In genomic region chr20:21125849-21126840, GRCh38 we compare ENCODE assay signal across 8 cellular contexts. TPM values are rescaled to one million over a fixed set of nuclear protein-coding genes. Genes with fewer than 3 reads are reported as not detected.
A peak's percentile ranks its signal among the peaks of the same experiment; 100 is the strongest.
DNase-seq lines count a peak whose midpoint lies in the region; ATAC-seq and TF ChIP-seq lines count a peak whose summit lies in the region.

A gene with protein sequence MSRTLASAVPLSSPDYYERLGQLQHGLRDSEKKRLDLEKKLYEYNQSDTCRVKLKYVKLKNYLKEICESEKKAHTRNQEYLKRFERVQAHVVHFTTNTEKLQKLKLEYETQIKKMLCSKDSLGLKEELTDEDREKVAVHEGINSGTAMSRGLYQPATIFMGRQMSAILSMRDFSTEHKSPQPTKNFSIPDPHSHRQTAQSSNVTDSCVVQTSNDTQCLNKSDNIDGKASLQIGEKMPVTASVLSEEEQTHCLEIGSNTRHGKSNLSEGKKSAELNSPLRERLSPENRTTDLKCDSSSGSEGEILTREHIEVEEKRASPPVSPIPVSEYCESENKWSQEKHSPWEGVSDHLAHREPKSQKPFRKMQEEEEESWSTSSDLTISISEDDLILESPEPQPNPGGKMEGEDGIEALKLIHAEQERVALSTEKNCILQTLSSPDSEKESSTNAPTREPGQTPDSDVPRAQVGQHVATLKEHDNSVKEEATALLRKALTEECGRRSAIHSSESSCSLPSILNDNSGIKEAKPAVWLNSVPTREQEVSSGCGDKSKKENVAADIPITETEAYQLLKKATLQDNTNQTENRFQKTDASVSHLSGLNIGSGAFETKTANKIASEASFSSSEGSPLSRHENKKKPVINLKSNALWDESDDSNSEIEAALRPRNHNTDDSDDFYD (plus strand): TSS chr20:21126082. CDS start chr20:21126116, 34 bp downstream.

- peaks cover 4% of the 10 kb centered on the region for H3K27me3 Mint-ChIP-seq in CD4-positive, alpha-beta T cell
- peaks cover 3% of the 10 kb centered on the region for H3K27me3 Mint-ChIP-seq in activated CD4-positive, alpha-beta memory T cell treated with anti-CD3 and anti-CD28 coated beads for 36 hours

- peaks cover 32% of the 10 kb centered on the region for H3K4me1 Mint-ChIP-seq in CD4-positive, alpha-beta T cell (ENCODE audit: low read depth)
- H3K4me1 Mint-ChIP-seq in activated CD4-positive, alpha-beta memory T cell treated with anti-CD3 and anti-CD28 coated beads for 36 hours (ENCODE audit: low read depth) = peaks cover 18% of the 10 kb centered on the region

- intact Hi-C loops in CD4-positive, alpha-beta T cell (cut with DNase I, micrococcal nuclease) = loop anchor here (2.0 to 10.0 kb wide), 5 partner anchors 23 to 1074 kb away; partner anchors contain the start of genes XRN2 (in 2 of the 2), CFAP61 (in 1 of the 2), CRNKL1 (in 1 of the 2) and RALGAPA2 (in 1 of the 2)
- intact Hi-C loops in activated CD4-positive, alpha-beta memory T cell treated with anti-CD3 and anti-CD28 coated beads for 36 hours (cut with micrococcal nuclease) = loop anchor here (1.0 to 5.0 kb wide), 5 partner anchors 26 to 434 kb away; partner anchors contain the start of genes RALGAPA2 and XRN2

- CTCF ChIA-PET in CD4-positive, alpha-beta T cell (lab: Charles Lee) = interaction anchor here (0.8 to 1.6 kb wide), 5 partner anchors 19 to 422 kb away, joined by 3 to 7 read pairs (median 5); no protein-coding TSS in a partner anchor
- CTCF ChIA-PET in activated CD4-positive, alpha-beta memory T cell treated with anti-CD3 and anti-CD28 coated beads for 36 hours (lab: Charles Lee) = interaction anchor here (0.6 to 2.1 kb wide), 8 partner anchors 11 to 446 kb away, joined by 3 to 11 read pairs (median 4); no protein-coding TSS in a partner anchor

- H3K4me3 Mint-ChIP-seq in CD4-positive, alpha-beta T cell = peak within 1 kb of the TSS; percentile 88
- peak within 1 kb of the TSS; percentile 81 for H3K4me3 Mint-ChIP-seq in activated CD4-positive, alpha-beta memory T cell treated with anti-CD3 and anti-CD28 coated beads for 36 hours

- H3K4me3 ChIP-seq in duodenal mucosa (ENCODE audit: low read depth in 1 of 2, low read length in 2 of 2) (peak within 1 kb of the TSS; percentile 91 to 95), lung (peak within 1 kb of the TSS; percentile 66)

- H3K36me3 ChIP-seq in duodenal mucosa (ENCODE audit: control insufficient read depth in 1 of 2, insufficient read depth in 2 of 2, low read length in 2 of 2) (peaks cover 0 to 4% of the 10 kb centered on the region in 2 donors), lung (ENCODE audit: control insufficient read depth in 2 of 2, insufficient read depth in 2 of 2, low read length in 2 of 2) (no peaks in the 10 kb centered on the region)

- H3K9me3 Mint-ChIP-seq in CD4-positive, alpha-beta T cell = no peaks in the 10 kb centered on the region
- no peaks in the 10 kb centered on the region for H3K9me3 Mint-ChIP-seq in activated CD4-positive, alpha-beta memory T cell treated with anti-CD3 and anti-CD28 coated beads for 36 hours

- WGBS in lung, 2 donors = 1 to 2% methylated on average over 41 to 73 of the region's 73 CpGs

- peak; percentile 93 for ATAC-seq in CD4-positive, alpha-beta T cell (ENCODE audit: poor library complexity)
- ATAC-seq in GM19438 (IDR thresholded peaks at IDR 0.05; ENCODE audit: low read depth, unreplicated experiment) = peak; percentile 96
- peak; percentile 68 for ATAC-seq in HG03575 (IDR thresholded peaks at IDR 0.05; ENCODE audit: extremely low read depth, insufficient number of reproducible peaks, low FRiP score, unreplicated experiment)
- peak; percentile 100 for ATAC-seq in lung (ENCODE audit: insufficient read depth, low FRiP score)

- peak within 1 kb of the TSS; percentile 74 for H3K27ac Mint-ChIP-seq in CD4-positive, alpha-beta T cell
- peak within 1 kb of the TSS; percentile 69 for H3K27ac Mint-ChIP-seq in activated CD4-positive, alpha-beta memory T cell treated with anti-CD3 and anti-CD28 coated beads for 36 hours

- H3K27me3 ChIP-seq in CD4-positive, alpha-beta T cell (ENCODE audit: control insufficient read depth, insufficient read depth, low read length) = no peaks in the 10 kb centered on the region
- H3K27me3 ChIP-seq in duodenal mucosa (ENCODE audit: control insufficient read depth in 1 of 2, insufficient read depth in 2 of 2, low read length in 2 of 2) (no peaks in the 10 kb centered on the region), lung (ENCODE audit: control insufficient read depth, insufficient read depth) (no peaks in the 10 kb centered on the region)

- peak; percentile 91 to 99 (median 97) for DNase-seq in CD4-positive, alpha-beta T cell
- DNase-seq in NCI-H82 (lab: John Stamatoyannopoulos, UW) (peak; percentile 95), lung (ENCODE audit: low spot score) (peak; percentile 97)
- peak; percentile 98 for DNase-seq in activated CD4-positive, alpha-beta memory T cell treated with anti-CD3 and anti-CD28 coated beads for 36 hours
- peak; percentile 96 to 97 (median 96) for DNase-seq in stimulated activated CD4-positive, alpha-beta T cell treated with anti-CD3 and anti-CD28 coated beads, TNF-alpha, amount 100 ng/mL, for 4 hours (ENCODE audit: low read depth in 3 of 3)

- peak within 1 kb of the TSS; percentile 76 to 90 for H3K9ac ChIP-seq in duodenal mucosa (ENCODE audit: low read depth in 1 of 2, low read length in 2 of 2)

- POLR2A ChIA-PET in CD4-positive, alpha-beta T cell (lab: Charles Lee) = interaction anchor here (0.9 to 2.3 kb wide), 8 partner anchors 10 to 413 kb away, joined by 3 to 15 read pairs (median 4); partner anchors contain the start of gene XRN2
- POLR2A ChIA-PET in activated CD4-positive, alpha-beta memory T cell treated with anti-CD3 and anti-CD28 coated beads for 36 hours (lab: Charles Lee) = interaction anchor here (0.7 to 1.7 kb wide), 4 partner anchors 18 to 23 kb away, joined by 3 read pairs; no protein-coding TSS in a partner anchor

- peak; percentile 24 for TF ChIP-seq CTCF in CD4-positive, alpha-beta T cell (IDR thresholded peaks at IDR 0.05)
- peak; percentile 24 for TF ChIP-seq CTCF in lung (IDR thresholded peaks at IDR 0.05; ENCODE audit: control extremely low read depth, extremely low read depth)

- peaks cover 16% of the 10 kb centered on the region for H3K36me3 Mint-ChIP-seq in CD4-positive, alpha-beta T cell (ENCODE audit: low read depth)
- no peaks in the 10 kb centered on the region for H3K36me3 Mint-ChIP-seq in activated CD4-positive, alpha-beta memory T cell treated with anti-CD3 and anti-CD28 coated beads for 36 hours

- H3K9me3 ChIP-seq in CD4-positive, alpha-beta T cell (ENCODE audit: control insufficient read depth, low read length) = no peaks in the 10 kb centered on the region
- H3K9me3 ChIP-seq in duodenal mucosa (ENCODE audit: control insufficient read depth in 1 of 2, low read length in 2 of 2) (no peaks in the 10 kb centered on the region), lung (ENCODE audit: control insufficient read depth in 2 of 2, insufficient read depth in 1 of 2, low read length in 1 of 2) (no peaks in the 10 kb centered on the region)

- peak within 1 kb of the TSS; percentile 42 for H3K27ac ChIP-seq in CD4-positive, alpha-beta T cell (ENCODE audit: low read depth, low read length)
- H3K27ac ChIP-seq in duodenal mucosa (ENCODE audit: low read depth, low read length) = peak within 1 kb of the TSS; percentile 43
- peak within 1 kb of the TSS; percentile 52 to 78 for H3K27ac ChIP-seq in lung (ENCODE audit: low read depth in 1 of 2, low read length in 1 of 2)

- H3K4me1 ChIP-seq in duodenal mucosa (ENCODE audit: control insufficient read depth in 1 of 2, insufficient read depth in 2 of 2, low read length in 2 of 2) = peaks cover 10 to 12% of the 10 kb centered on the region in 2 donors
- peaks cover 0 to 1% of the 10 kb centered on the region in 2 donors for H3K4me1 ChIP-seq in lung (ENCODE audit: control insufficient read depth in 2 of 2, insufficient read depth in 2 of 2, low read length in 2 of 2)

RNA-seq across cellular contexts. Expression of the gene that starts here (rescaled TPM):
- 10 to 100 TPM; 31.1 to 33.8 TPM for total RNA-seq in CD4-positive, alpha-beta T cell
- total RNA-seq in activated CD4-positive, alpha-beta memory T cell treated with anti-CD3 and anti-CD28 coated beads for 36 hours = 10 to 100 TPM; 13.3 to 13.5 TPM
- 10 to 100 TPM in 1 of 2 donors, 1 to 10 TPM in 1; 9.4 to 22.5 TPM for total RNA-seq in lung
- polyA plus RNA-seq in lung = 1 to 10 TPM; 4.1 to 8.8 TPM

Comparison
In these comparisons a context has a peak if more than half of its experiments do, and no peak if none do; other contexts are left out.
1. Peak in every context shown above with its lines: DNase-seq, ATAC-seq, H3K4me3 ChIP-seq and H3K27ac ChIP-seq.